Comparison of ENCODE assay signal across 8 cellular contexts in genomic region chr1:246931549-246932365, GRCh38. TPM values are rescaled to one million over a fixed set of nuclear protein-coding genes. Genes with fewer than 3 reads are reported as not detected.
DNase-seq lines count a peak whose midpoint lies in the region; ATAC-seq and TF ChIP-seq lines count a peak whose summit lies in the region.

AHCTF1 (minus strand) TSS chr1:246931948; CDS start chr1:246918370, 13,578 bp downstream.

- ATAC-seq in HG03442 (IDR thresholded peaks at IDR 0.05; ENCODE audit: unreplicated experiment) = peak; percentile 88
- peak; percentile 94 for ATAC-seq in activated CD4-positive, alpha-beta T cell treated with anti-CD3 and anti-CD28 coated beads for 36 hours

- peak within 1 kb of the TSS; percentile 92 for H3K4me3 ChIP-seq in choroid plexus epithelial cell (ENCODE audit: low read depth, low read length)

- POLR2A ChIA-PET in activated CD4-positive, alpha-beta T cell treated with anti-CD3 and anti-CD28 coated beads for 36 hours (lab: Charles Lee) = interaction anchor here (0.6 kb wide), 4 partner anchors 9 to 413 kb away, joined by 3 to 7 read pairs (median 4); no protein-coding TSS in a partner anchor

- H3K4me1 Mint-ChIP-seq in activated CD4-positive, alpha-beta T cell treated with anti-CD3 and anti-CD28 coated beads for 36 hours = peaks cover 28% of the 10 kb centered on the region

- H3K4me3 Mint-ChIP-seq in activated CD4-positive, alpha-beta T cell treated with anti-CD3 and anti-CD28 coated beads for 36 hours = peak within 1 kb of the TSS; percentile 97

- CTCF ChIA-PET in activated CD4-positive, alpha-beta T cell treated with anti-CD3 and anti-CD28 coated beads for 36 hours (lab: Charles Lee) = interaction anchor here (1.1 kb wide), 1 partner anchor 28 kb away, joined by 3 read pairs; no protein-coding TSS in a partner anchor

- H3K27me3 Mint-ChIP-seq in activated CD4-positive, alpha-beta T cell treated with anti-CD3 and anti-CD28 coated beads for 36 hours = no peaks in the 10 kb centered on the region

- H3K36me3 Mint-ChIP-seq in activated CD4-positive, alpha-beta T cell treated with anti-CD3 and anti-CD28 coated beads for 36 hours (ENCODE audit: low read depth) = peaks cover 34% of the 10 kb centered on the region

- H3K27ac Mint-ChIP-seq in activated CD4-positive, alpha-beta T cell treated with anti-CD3 and anti-CD28 coated beads for 36 hours = peak within 1 kb of the TSS; percentile 94

- peak; percentile 3 for TF ChIP-seq CTCF in choroid plexus epithelial cell (conservative IDR thresholded peaks at IDR 0.05; ENCODE audit: low read depth, low read length)

- no peaks in the 10 kb centered on the region for H3K9me3 Mint-ChIP-seq in activated CD4-positive, alpha-beta T cell treated with anti-CD3 and anti-CD28 coated beads for 36 hours (ENCODE audit: low read depth)

- intact Hi-C loops in activated CD4-positive, alpha-beta T cell treated with anti-CD3 and anti-CD28 coated beads for 36 hours (cut with DNase I, micrococcal nuclease) = loop anchor here (1.0 to 10.0 kb wide), 13 partner anchors 55 to 1961 kb away; partner anchors contain the start of genes CNST (in 2 of the 2), TFB2M (in 2 of the 2), ZNF496 (in 2 of the 2) and ZNF669 (in 2 of the 2)

- peak; percentile 98 for DNase-seq in Ammon's horn (ENCODE audit: low spot score)
- peak; percentile 94 for DNase-seq in GM19238 (ENCODE audit: insufficient read length, low spot score)
- peak; percentile 94 to 96 for DNase-seq in NCI-H524 (lab: John Stamatoyannopoulos, UW)
- peak; percentile 96 for DNase-seq in activated CD4-positive, alpha-beta T cell treated with anti-CD3 and anti-CD28 coated beads for 36 hours
- peak; percentile 99 for DNase-seq in choroid plexus epithelial cell (ENCODE audit: low read depth)
- DNase-seq in kidney glomerular epithelial cell (lab: John Stamatoyannopoulos, UW) = peak; percentile 99
- peak; percentile 78 to 82 for DNase-seq in stimulated activated CD4-positive, alpha-beta T cell treated with anti-CD3 and anti-CD28 coated beads, Interleukin-1b, Interleukin-23, amount 100 ng/mL, for 1 hour (ENCODE audit: low read depth in 2 of 2)

RNA-seq across cellular contexts. Expression of gene AHCTF1, which starts in this region (rescaled TPM):
- total RNA-seq in activated CD4-positive, alpha-beta T cell treated with anti-CD3 and anti-CD28 coated beads for 36 hours = 10 to 100 TPM; 38.8 to 54.4 TPM

Comparison
In these comparisons a context has a peak if more than half of its experiments do, and no peak if none do; other contexts are left out.
1. Peak in every context shown above with its lines: DNase-seq, ATAC-seq and H3K4me3 ChIP-seq.